ENCODE assay signal across 18 cellular contexts in genomic region chr11:35632301-35632700, GRCh38. TPM values are rescaled to one million over a fixed set of nuclear protein-coding genes. Genes with fewer than 3 reads are reported as not detected.
A peak's percentile ranks its signal among the peaks of the same experiment; 100 is the strongest.
DNase-seq lines count a peak whose midpoint lies in the region; ATAC-seq, FAIRE-seq and TF ChIP-seq lines count a peak whose summit lies in the region.
"Had no signal": no experiment of that assay in that cellular context is flagged by ENCODE, and none has a peak within 500 bp of the region (broad histone marks: within the 10 kb centered on the region; RNA-seq: fewer than 3 reads in every experiment).

No MANE protein-coding gene starts in this region.

- no peaks in the 10 kb centered on the region for H3K36me3 Mint-ChIP-seq in CD4-positive, alpha-beta memory T cell

- no peaks in the 10 kb centered on the region for H3K9me3 Mint-ChIP-seq in CD4-positive, alpha-beta memory T cell
- H3K9me3 Mint-ChIP-seq: activated T-helper 17 cell treated with anti-CD3 and anti-CD28 coated beads, Interleukin-2, amount 50 U/mL, for 72 hours had no signal

- CTCF ChIA-PET in endothelial cell of umbilical vein (lab: Charles Lee), result interaction anchor here (0.8 kb wide), 2 partner anchors 17 to 190 kb away, joined by 3 to 4 read pairs; no protein-coding TSS in a partner anchor
- CTCF ChIA-PET in CD4-positive, alpha-beta memory T cell (lab: Charles Lee; ENCODE audit: partially characterized antibody), result no interaction called here

- BruUV-seq in endothelial cell of umbilical vein (replicated peaks; lab: Mats Ljungman, UMichigan), result no TSS peak

- H3K27ac ChIP-seq in endothelial cell of umbilical vein (ENCODE audit: insufficient read depth, low read depth, low read length), result no peak overlapping the region
- H3K27ac ChIP-seq in CD4-positive, alpha-beta memory T cell (ENCODE audit: low read depth, low read length), result no peak overlapping the region
- H3K27ac ChIP-seq: epithelial cell of prostate, thoracic aorta had no signal

- peak overlapping the region; percentile 21 for H3K4me2 ChIP-seq in endothelial cell of umbilical vein (ENCODE audit: insufficient read depth, low read length)

- peak overlapping the region; percentile 21 for H2AFZ ChIP-seq in endothelial cell of umbilical vein (ENCODE audit: low read depth, low read length)

- no peak overlapping the region for H3K4me3 ChIP-seq in endothelial cell of umbilical vein (replicated peaks in 1 of 3; ENCODE audit: insufficient read depth in 1 of 3, low read depth in 1 of 3, low read length in 3 of 3)
- H3K4me3 ChIP-seq in CD4-positive, alpha-beta memory T cell (ENCODE audit: low read length in 2 of 2), result no peak overlapping the region
- H3K4me3 ChIP-seq: thoracic aorta had no signal

- H3K79me2 ChIP-seq in endothelial cell of umbilical vein (ENCODE audit: control insufficient read depth, insufficient read depth, low read length), result no peaks in the 10 kb centered on the region

- POLR2A ChIA-PET in endothelial cell of umbilical vein (lab: Charles Lee), result no interaction called here
- POLR2A ChIA-PET in CD4-positive, alpha-beta memory T cell (lab: Charles Lee; ENCODE audit: partially characterized antibody), result no interaction called here

- no peak for FAIRE-seq in endothelial cell of umbilical vein (lab: Jason Lieb, UNC)
- FAIRE-seq: kidney had no signal

- no peak for TF ChIP-seq CTCF in endothelial cell of umbilical vein (IDR thresholded peaks at IDR 0.05; ENCODE audit: extremely low read depth in 1 of 2, insufficient read depth in 1 of 2, low read depth in 1 of 2, low read length in 2 of 2)

- no peaks in the 10 kb centered on the region for H3K4me1 Mint-ChIP-seq in CD4-positive, alpha-beta memory T cell
- H3K4me1 Mint-ChIP-seq: activated T-helper 17 cell treated with anti-CD3 and anti-CD28 coated beads, Interleukin-2, amount 50 U/mL, for 72 hours had no signal

- dilution Hi-C loops in endothelial cell of umbilical vein (cut with MboI; ENCODE audit: extremely low pct_ligation_motif_present, low sequenced_read_pairs), result no loop called here

- H3K9me3 ChIP-seq in endothelial cell of umbilical vein (replicated peaks; ENCODE audit: control insufficient read depth, insufficient read depth, low read length), result no peaks in the 10 kb centered on the region
- no peaks in the 10 kb centered on the region for H3K9me3 ChIP-seq in CD4-positive, alpha-beta memory T cell (ENCODE audit: control insufficient read depth in 1 of 2, low read length in 2 of 2)
- H3K9me3 ChIP-seq: thoracic aorta had no signal

- H3K27me3 Mint-ChIP-seq in CD4-positive, alpha-beta memory T cell, result peaks cover 44 to 47% of the 10 kb centered on the region in 2 donors

- no peaks in the 10 kb centered on the region for H3K27me3 ChIP-seq in endothelial cell of umbilical vein (ENCODE audit: control insufficient read depth in 2 of 2, insufficient read depth in 2 of 2, low read length in 2 of 2)
- peaks cover 8% of the 10 kb centered on the region for H3K27me3 ChIP-seq in CD4-positive, alpha-beta memory T cell (ENCODE audit: insufficient read depth, low read length)

- no peak overlapping the region for H3K27ac Mint-ChIP-seq in CD4-positive, alpha-beta memory T cell
- H3K27ac Mint-ChIP-seq: activated T-helper 17 cell treated with anti-CD3 and anti-CD28 coated beads, Interleukin-2, amount 50 U/mL, for 72 hours had no signal

- H3K9me1 ChIP-seq in endothelial cell of umbilical vein (replicated peaks; ENCODE audit: control insufficient read depth, extremely low read depth, insufficient read depth, low read length), result no peaks in the 10 kb centered on the region

- intact Hi-C loops in endothelial cell of umbilical vein (cut with micrococcal nuclease), result no loop called here
- intact Hi-C loops in CD4-positive, alpha-beta memory T cell (cut with micrococcal nuclease), result no loop called here
- intact Hi-C loops in sciatic nerve (cut with DNase I), result no loop called here

- H3K9ac ChIP-seq in endothelial cell of umbilical vein (replicated peaks; ENCODE audit: extremely low read depth, insufficient read depth, low read length), result no peak overlapping the region

- H4K20me1 ChIP-seq in endothelial cell of umbilical vein (replicated peaks; ENCODE audit: control insufficient read depth, extremely low read depth, insufficient read depth, low read length), result no peaks in the 10 kb centered on the region

- H3K4me1 ChIP-seq in endothelial cell of umbilical vein (ENCODE audit: control insufficient read depth, extremely low read depth, insufficient read depth, low read length), result peaks cover 29% of the 10 kb centered on the region
- H3K4me1 ChIP-seq in CD4-positive, alpha-beta memory T cell (ENCODE audit: insufficient read depth, low read length), result no peaks in the 10 kb centered on the region

- no peaks in the 10 kb centered on the region for H3K36me3 ChIP-seq in endothelial cell of umbilical vein (ENCODE audit: control insufficient read depth in 2 of 2, extremely low read depth in 1 of 2, insufficient read depth in 2 of 2, low read length in 2 of 2)
- no peaks in the 10 kb centered on the region for H3K36me3 ChIP-seq in CD4-positive, alpha-beta memory T cell (ENCODE audit: insufficient read depth, low read length)
- H3K36me3 ChIP-seq: thoracic aorta had no signal

- TF ChIP-seq POLR2A in endothelial cell of umbilical vein (IDR thresholded peaks at IDR 0.05; ENCODE audit: low read depth, low read length), result no peak

- no peak for ATAC-seq in sciatic nerve
- ATAC-seq: activated T-helper 17 cell treated with anti-CD3 and anti-CD28 coated beads, Interleukin-2, amount 50 U/mL, for 72 hours; Panc1; right cardiac atrium had no signal

- H3K4me3 Mint-ChIP-seq in CD4-positive, alpha-beta memory T cell, result no peak overlapping the region
- H3K4me3 Mint-ChIP-seq: activated T-helper 17 cell treated with anti-CD3 and anti-CD28 coated beads, Interleukin-2, amount 50 U/mL, for 72 hours had no signal

- DNase-seq in ELR (ENCODE audit: low read depth) (peak; percentile 57), NCI-H226 (peak; percentile 52), endothelial cell of umbilical vein (ENCODE audit: low read depth, low spot score) (no peak), stromal cell of bone marrow (ENCODE audit: low read depth) (peak; percentile 18), NCI-H446 treated with DMSO at 0.1 percent for 48 hours (lab: John Stamatoyannopoulos, UW) (no peak), sciatic nerve (ENCODE audit: low spot score) (no peak)
- no peak for DNase-seq in CD4-positive, alpha-beta memory T cell
- DNase-seq: activated CD4-positive, CD25-positive, alpha-beta regulatory T cell; DMS 273 treated with DMSO at 0.1 percent for 48 hours; kidney; NCI-H526; right cardiac atrium; stimulated activated CD4-positive, alpha-beta T cell treated with anti-CD3 and anti-CD28 coated beads, Interleukin-4, amount 100 ng/mL, for 24 hours; T-helper 1 cell had no signal

TF ChIP-seq in endothelial cell of umbilical vein, 7 proteins besides CTCF, POLR2A, EP300 and RAD21:
- no peak for TF ChIP-seq FOS (IDR thresholded peaks at IDR 0.05; ENCODE audit: borderline replicate concordance, insufficient read depth, low read length)
- no peak for TF ChIP-seq MYC (IDR thresholded peaks at IDR 0.05; ENCODE audit: low read depth, low read length)
- no peak for TF ChIP-seq POLR2AphosphoS5 (IDR thresholded peaks at IDR 0.05; ENCODE audit: insufficient read depth, low read depth, low read length)
- no peak for TF ChIP-seq GATA2 (IDR thresholded peaks at IDR 0.05; ENCODE audit: insufficient read depth, insufficient read length, low read depth, low read length)
- TF ChIP-seq EZH2 (IDR thresholded peaks at IDR 0.05; ENCODE audit: borderline replicate concordance, low read depth, low read length, severe bottlenecking), result no peak
- no peak for TF ChIP-seq MAX (IDR thresholded peaks at IDR 0.05; ENCODE audit: insufficient read depth, insufficient read length)
- TF ChIP-seq JUN (IDR thresholded peaks at IDR 0.05; ENCODE audit: borderline replicate concordance, insufficient read depth, insufficient read length, low read depth), result no peak

RNA-seq across cellular contexts. Expression of gene FJX1, which starts 14.0 kb away (rescaled TPM):
- total RNA-seq in endothelial cell of umbilical vein (23.7 and 26.6 TPM in 2 replicates), sciatic nerve (3.9 TPM)
- 9.2 and 11.1 TPM in 2 replicates for polyA plus RNA-seq in endothelial cell of umbilical vein
- polyA plus RNA-seq in endothelial cell of umbilical vein (2011; cell fraction: cytosol; rRNA removed), result 7.3 and 8.4 TPM in 2 replicates
- 7.5 and 9.6 TPM in 2 replicates for polyA plus RNA-seq in endothelial cell of umbilical vein (2011; cell fraction: nucleus; rRNA removed)
- 14.5 and 18.8 TPM in 2 replicates for polyA plus RNA-seq in endothelial cell of umbilical vein (2012)
- 5.2 and 5.7 TPM in 2 replicates for polyA minus RNA-seq in endothelial cell of umbilical vein
- polyA minus RNA-seq in endothelial cell of umbilical vein (2011; cell fraction: cytosol; rRNA and poly(A)+ RNA removed), result 5.5 TPM
- polyA minus RNA-seq in endothelial cell of umbilical vein (2011; cell fraction: nucleus; rRNA and poly(A)+ RNA removed), result 3.9 and 8.0 TPM in 2 replicates
- total RNA-seq in CD4-positive, alpha-beta memory T cell, result not detected
- under 1 TPM in 1 of 2 donors, not detected in 1; 0.10 TPM for polyA plus RNA-seq in CD4-positive, alpha-beta memory T cell

RNA-seq across cellular contexts. Expression of gene TRIM44, which starts 30.3 kb away (rescaled TPM):
- total RNA-seq in endothelial cell of umbilical vein, result 62.3 and 72.0 TPM in 2 replicates
- polyA plus RNA-seq in endothelial cell of umbilical vein, result 20.9 and 31.7 TPM in 2 replicates
- 48.7 and 50.3 TPM in 2 replicates for polyA plus RNA-seq in endothelial cell of umbilical vein (2011; cell fraction: cytosol; rRNA removed)
- 82.4 and 92.5 TPM in 2 replicates for polyA plus RNA-seq in endothelial cell of umbilical vein (2011; cell fraction: nucleus; rRNA removed)
- 48.1 and 49.6 TPM in 2 replicates for polyA plus RNA-seq in endothelial cell of umbilical vein (2012)
- polyA minus RNA-seq in endothelial cell of umbilical vein, result 108 and 131 TPM in 2 replicates
- 56.6 TPM for polyA minus RNA-seq in endothelial cell of umbilical vein (2011; cell fraction: cytosol; rRNA and poly(A)+ RNA removed)
- 21.0 and 29.0 TPM in 2 replicates for polyA minus RNA-seq in endothelial cell of umbilical vein (2011; cell fraction: nucleus; rRNA and poly(A)+ RNA removed)
- total RNA-seq in CD4-positive, alpha-beta memory T cell, result 10 to 100 TPM; 49.8 to 53.1 TPM
- polyA plus RNA-seq in CD4-positive, alpha-beta memory T cell, result 10 to 100 TPM; 34.7 to 47.6 TPM
- total RNA-seq in sciatic nerve, result 60.1 TPM

Comparison
In these comparisons a context has a peak if more than half of its experiments do, and no peak if none do; other contexts are left out.
1. DNase-seq: peak in ELR (single experiment), NCI-H226 (single experiment) and stromal cell of bone marrow (single experiment); none in endothelial cell of umbilical vein (single experiment), NCI-H446 treated with DMSO at 0.1 percent for 48 hours (single experiment), CD4-positive, alpha-beta memory T cell (0 of 5) and sciatic nerve (single experiment).